1 cellular context compared by ENCODE assay signal in the genomic region with DNA sequence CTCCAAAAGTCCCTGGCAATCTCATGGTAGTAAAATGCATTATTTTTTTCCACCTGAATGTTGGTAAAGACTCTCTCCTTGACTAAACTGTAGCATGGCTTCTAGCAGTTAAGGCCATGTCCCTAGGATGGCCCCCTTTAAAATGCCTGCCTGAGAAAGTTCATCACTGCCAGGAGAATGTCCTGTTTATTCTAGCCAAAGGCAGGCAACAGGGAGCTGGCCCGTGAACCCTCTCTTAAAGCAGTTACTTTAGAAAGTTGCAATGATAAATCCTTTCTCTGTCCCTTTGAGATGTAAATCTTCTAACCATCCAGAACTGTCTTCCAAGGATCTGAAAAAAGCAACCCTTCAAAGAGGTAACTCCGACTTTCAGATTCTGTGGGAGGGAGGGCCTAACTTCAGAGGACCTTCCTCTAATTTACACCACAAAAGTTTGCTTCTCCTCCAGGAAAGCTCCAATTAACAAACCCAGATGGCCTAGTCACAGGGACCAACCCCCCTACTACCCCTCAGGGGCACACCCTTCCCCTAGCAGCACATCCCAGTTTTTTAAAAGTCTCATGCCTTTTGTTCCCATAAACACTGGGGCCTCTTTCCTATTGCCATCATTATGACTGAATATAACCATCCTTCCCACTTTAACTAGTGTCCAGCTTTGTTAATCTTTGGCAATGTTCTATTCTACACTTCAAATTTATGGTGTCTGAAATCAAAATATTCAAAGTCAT.
TF ChIP-seq lines count a peak whose summit lies in the region.

No MANE protein-coding gene starts in this region.

TF ChIP-seq in H1, 55 proteins besides CTCF, POLR2A, EP300 and RAD21 (continued from another document):
- TF ChIP-seq, protein P1, sequence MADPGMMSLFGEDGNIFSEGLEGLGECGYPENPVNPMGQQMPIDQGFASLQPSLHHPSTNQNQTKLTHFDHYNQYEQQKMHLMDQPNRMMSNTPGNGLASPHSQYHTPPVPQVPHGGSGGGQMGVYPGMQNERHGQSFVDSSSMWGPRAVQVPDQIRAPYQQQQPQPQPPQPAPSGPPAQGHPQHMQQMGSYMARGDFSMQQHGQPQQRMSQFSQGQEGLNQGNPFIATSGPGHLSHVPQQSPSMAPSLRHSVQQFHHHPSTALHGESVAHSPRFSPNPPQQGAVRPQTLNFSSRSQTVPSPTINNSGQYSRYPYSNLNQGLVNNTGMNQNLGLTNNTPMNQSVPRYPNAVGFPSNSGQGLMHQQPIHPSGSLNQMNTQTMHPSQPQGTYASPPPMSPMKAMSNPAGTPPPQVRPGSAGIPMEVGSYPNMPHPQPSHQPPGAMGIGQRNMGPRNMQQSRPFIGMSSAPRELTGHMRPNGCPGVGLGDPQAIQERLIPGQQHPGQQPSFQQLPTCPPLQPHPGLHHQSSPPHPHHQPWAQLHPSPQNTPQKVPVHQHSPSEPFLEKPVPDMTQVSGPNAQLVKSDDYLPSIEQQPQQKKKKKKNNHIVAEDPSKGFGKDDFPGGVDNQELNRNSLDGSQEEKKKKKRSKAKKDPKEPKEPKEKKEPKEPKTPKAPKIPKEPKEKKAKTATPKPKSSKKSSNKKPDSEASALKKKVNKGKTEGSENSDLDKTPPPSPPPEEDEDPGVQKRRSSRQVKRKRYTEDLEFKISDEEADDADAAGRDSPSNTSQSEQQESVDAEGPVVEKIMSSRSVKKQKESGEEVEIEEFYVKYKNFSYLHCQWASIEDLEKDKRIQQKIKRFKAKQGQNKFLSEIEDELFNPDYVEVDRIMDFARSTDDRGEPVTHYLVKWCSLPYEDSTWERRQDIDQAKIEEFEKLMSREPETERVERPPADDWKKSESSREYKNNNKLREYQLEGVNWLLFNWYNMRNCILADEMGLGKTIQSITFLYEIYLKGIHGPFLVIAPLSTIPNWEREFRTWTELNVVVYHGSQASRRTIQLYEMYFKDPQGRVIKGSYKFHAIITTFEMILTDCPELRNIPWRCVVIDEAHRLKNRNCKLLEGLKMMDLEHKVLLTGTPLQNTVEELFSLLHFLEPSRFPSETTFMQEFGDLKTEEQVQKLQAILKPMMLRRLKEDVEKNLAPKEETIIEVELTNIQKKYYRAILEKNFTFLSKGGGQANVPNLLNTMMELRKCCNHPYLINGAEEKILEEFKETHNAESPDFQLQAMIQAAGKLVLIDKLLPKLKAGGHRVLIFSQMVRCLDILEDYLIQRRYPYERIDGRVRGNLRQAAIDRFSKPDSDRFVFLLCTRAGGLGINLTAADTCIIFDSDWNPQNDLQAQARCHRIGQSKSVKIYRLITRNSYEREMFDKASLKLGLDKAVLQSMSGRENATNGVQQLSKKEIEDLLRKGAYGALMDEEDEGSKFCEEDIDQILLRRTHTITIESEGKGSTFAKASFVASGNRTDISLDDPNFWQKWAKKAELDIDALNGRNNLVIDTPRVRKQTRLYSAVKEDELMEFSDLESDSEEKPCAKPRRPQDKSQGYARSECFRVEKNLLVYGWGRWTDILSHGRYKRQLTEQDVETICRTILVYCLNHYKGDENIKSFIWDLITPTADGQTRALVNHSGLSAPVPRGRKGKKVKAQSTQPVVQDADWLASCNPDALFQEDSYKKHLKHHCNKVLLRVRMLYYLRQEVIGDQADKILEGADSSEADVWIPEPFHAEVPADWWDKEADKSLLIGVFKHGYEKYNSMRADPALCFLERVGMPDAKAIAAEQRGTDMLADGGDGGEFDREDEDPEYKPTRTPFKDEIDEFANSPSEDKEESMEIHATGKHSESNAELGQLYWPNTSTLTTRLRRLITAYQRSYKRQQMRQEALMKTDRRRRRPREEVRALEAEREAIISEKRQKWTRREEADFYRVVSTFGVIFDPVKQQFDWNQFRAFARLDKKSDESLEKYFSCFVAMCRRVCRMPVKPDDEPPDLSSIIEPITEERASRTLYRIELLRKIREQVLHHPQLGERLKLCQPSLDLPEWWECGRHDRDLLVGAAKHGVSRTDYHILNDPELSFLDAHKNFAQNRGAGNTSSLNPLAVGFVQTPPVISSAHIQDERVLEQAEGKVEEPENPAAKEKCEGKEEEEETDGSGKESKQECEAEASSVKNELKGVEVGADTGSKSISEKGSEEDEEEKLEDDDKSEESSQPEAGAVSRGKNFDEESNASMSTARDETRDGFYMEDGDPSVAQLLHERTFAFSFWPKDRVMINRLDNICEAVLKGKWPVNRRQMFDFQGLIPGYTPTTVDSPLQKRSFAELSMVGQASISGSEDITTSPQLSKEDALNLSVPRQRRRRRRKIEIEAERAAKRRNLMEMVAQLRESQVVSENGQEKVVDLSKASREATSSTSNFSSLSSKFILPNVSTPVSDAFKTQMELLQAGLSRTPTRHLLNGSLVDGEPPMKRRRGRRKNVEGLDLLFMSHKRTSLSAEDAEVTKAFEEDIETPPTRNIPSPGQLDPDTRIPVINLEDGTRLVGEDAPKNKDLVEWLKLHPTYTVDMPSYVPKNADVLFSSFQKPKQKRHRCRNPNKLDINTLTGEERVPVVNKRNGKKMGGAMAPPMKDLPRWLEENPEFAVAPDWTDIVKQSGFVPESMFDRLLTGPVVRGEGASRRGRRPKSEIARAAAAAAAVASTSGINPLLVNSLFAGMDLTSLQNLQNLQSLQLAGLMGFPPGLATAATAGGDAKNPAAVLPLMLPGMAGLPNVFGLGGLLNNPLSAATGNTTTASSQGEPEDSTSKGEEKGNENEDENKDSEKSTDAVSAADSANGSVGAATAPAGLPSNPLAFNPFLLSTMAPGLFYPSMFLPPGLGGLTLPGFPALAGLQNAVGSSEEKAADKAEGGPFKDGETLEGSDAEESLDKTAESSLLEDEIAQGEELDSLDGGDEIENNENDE (IDR thresholded peaks at IDR 0.05; ENCODE audit: insufficient replicate concordance, low read length), result no peak
- TF ChIP-seq RFX5 (IDR thresholded peaks at IDR 0.05; ENCODE audit: borderline replicate concordance, low read depth, low read length) (no peak), EZH2 (IDR thresholded peaks at IDR 0.05; ENCODE audit: low read depth, low read length, severe bottlenecking) (no peak), ZNF274 (IDR thresholded peaks at IDR 0.05; ENCODE audit: borderline replicate concordance, extremely low read depth, low read length) (no peak), CEBPB (IDR thresholded peaks at IDR 0.05; ENCODE audit: low read depth, low read length) (no peak), TEAD4 (IDR thresholded peaks at IDR 0.05; ENCODE audit: low read depth, low read length) (no peak), KDM1A (IDR thresholded peaks at IDR 0.05; ENCODE audit: borderline replicate concordance, low read length) (no peak), CTBP2 (IDR thresholded peaks at IDR 0.05; ENCODE audit: borderline replicate concordance, insufficient read depth, insufficient read length, low read length) (no peak), NANOG (IDR thresholded peaks at IDR 0.05; ENCODE audit: insufficient read depth, low read depth, low read length, poor library complexity, severe bottlenecking) (peak; percentile 86), SIRT6 (IDR thresholded peaks at IDR 0.05; ENCODE audit: low read length) (no peak), YY1 (IDR thresholded peaks at IDR 0.05; ENCODE audit: low read depth, low read length) (0 out of 2 replicates have a peak, but pooled peaks have one; percentile 33), CHD2 (IDR thresholded peaks at IDR 0.05; ENCODE audit: low read length) (0 out of 2 replicates have a peak, but pooled peaks have one; percentile 3), BRCA1 (IDR thresholded peaks at IDR 0.05; ENCODE audit: low read depth, low read length) (no peak), JUN (IDR thresholded peaks at IDR 0.05; ENCODE audit: low read depth, low read length) (no peak), KDM4A (IDR thresholded peaks at IDR 0.05; ENCODE audit: low read depth, low read length, severe bottlenecking) (no peak), SAP30 (IDR thresholded peaks at IDR 0.05; ENCODE audit: insufficient read depth, insufficient replicate concordance, low read length) (no peak), CHD1 (IDR thresholded peaks at IDR 0.05; ENCODE audit: low read depth, low read length) (no peak), EGR1 (IDR thresholded peaks at IDR 0.05; ENCODE audit: borderline replicate concordance, low read depth, low read length) (no peak), KDM5A (IDR thresholded peaks at IDR 0.05; ENCODE audit: low read length) (no peak), TCF12 (IDR thresholded peaks at IDR 0.05; ENCODE audit: low read depth, low read length) (peak; percentile 90), SP1 (IDR thresholded peaks at IDR 0.05; ENCODE audit: low read depth, low read length) (peak; percentile 74), SIX5 (IDR thresholded peaks at IDR 0.05; ENCODE audit: low read depth, low read length) (no peak), JUND (IDR thresholded peaks at IDR 0.05; ENCODE audit: low read length) (no peak), FOSL1 (IDR thresholded peaks at IDR 0.05; ENCODE audit: insufficient read depth, low read depth, low read length) (no peak)
- TF ChIP-seq, protein P2, sequence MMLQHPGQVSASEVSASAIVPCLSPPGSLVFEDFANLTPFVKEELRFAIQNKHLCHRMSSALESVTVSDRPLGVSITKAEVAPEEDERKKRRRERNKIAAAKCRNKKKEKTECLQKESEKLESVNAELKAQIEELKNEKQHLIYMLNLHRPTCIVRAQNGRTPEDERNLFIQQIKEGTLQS (IDR thresholded peaks at IDR 0.05; ENCODE audit: insufficient read depth, low read depth, low read length), result no peak
- TF ChIP-seq, protein P3, sequence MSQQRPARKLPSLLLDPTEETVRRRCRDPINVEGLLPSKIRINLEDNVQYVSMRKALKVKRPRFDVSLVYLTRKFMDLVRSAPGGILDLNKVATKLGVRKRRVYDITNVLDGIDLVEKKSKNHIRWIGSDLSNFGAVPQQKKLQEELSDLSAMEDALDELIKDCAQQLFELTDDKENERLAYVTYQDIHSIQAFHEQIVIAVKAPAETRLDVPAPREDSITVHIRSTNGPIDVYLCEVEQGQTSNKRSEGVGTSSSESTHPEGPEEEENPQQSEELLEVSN (IDR thresholded peaks at IDR 0.05), result no peak
- TF ChIP-seq, protein P4, sequence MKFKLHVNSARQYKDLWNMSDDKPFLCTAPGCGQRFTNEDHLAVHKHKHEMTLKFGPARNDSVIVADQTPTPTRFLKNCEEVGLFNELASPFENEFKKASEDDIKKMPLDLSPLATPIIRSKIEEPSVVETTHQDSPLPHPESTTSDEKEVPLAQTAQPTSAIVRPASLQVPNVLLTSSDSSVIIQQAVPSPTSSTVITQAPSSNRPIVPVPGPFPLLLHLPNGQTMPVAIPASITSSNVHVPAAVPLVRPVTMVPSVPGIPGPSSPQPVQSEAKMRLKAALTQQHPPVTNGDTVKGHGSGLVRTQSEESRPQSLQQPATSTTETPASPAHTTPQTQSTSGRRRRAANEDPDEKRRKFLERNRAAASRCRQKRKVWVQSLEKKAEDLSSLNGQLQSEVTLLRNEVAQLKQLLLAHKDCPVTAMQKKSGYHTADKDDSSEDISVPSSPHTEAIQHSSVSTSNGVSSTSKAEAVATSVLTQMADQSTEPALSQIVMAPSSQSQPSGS (IDR thresholded peaks at IDR 0.05; ENCODE audit: low read length), result no peak
- TF ChIP-seq, protein P5, sequence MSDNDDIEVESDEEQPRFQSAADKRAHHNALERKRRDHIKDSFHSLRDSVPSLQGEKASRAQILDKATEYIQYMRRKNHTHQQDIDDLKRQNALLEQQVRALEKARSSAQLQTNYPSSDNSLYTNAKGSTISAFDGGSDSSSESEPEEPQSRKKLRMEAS (IDR thresholded peaks at IDR 0.05), result no peak
TF ChIP-seq in H1: peak in this region for 9.
